Comparison of ENCODE assay signal across 8 cellular contexts in genomic region chr12:68538722-68539614, GRCh38.
A peak's percentile ranks its signal among the peaks of the same experiment; 100 is the strongest.
DNase-seq lines count a peak whose midpoint lies in the region; ATAC-seq and TF ChIP-seq lines count a peak whose summit lies in the region.

No MANE protein-coding gene starts in this region.

- no peaks in the 10 kb centered on the region for H3K36me3 ChIP-seq in CD4-positive, CD25-positive, alpha-beta regulatory T cell (ENCODE audit: control insufficient read depth, insufficient read depth, low read length)

- peak; percentile 48 to 53 for ATAC-seq in CD4-positive, CD25-positive, alpha-beta regulatory T cell (ENCODE audit: low read depth in 2 of 2)
- ATAC-seq in GM18520 (IDR thresholded peaks at IDR 0.05; ENCODE audit: unreplicated experiment), result no peak

- H3K27me3 ChIP-seq in CD4-positive, CD25-positive, alpha-beta regulatory T cell (ENCODE audit: control insufficient read depth, insufficient read depth, low read length), result no peaks in the 10 kb centered on the region

- peak overlapping the region in 3 of 4 donors; percentile 10 to 65 (median 48) for H3K4me3 Mint-ChIP-seq in CD4-positive, CD25-positive, alpha-beta regulatory T cell
- H3K4me3 Mint-ChIP-seq in mesothelial cell of epicardium, result no peak overlapping the region
- peak overlapping the region; percentile 42 for H3K4me3 Mint-ChIP-seq in stimulated activated naive CD8-positive, alpha-beta T cell treated with anti-CD3 and anti-CD28 coated beads, Interleukin-15, Interleukin-2, amounts not matched to agents 100 ng/mL and 50 ng/mL, for 24 hours
- no peak overlapping the region for H3K4me3 Mint-ChIP-seq in type B pancreatic cell

- no peak overlapping the region for H3K27ac Mint-ChIP-seq in CD4-positive, CD25-positive, alpha-beta regulatory T cell
- H3K27ac Mint-ChIP-seq in mesothelial cell of epicardium (peak overlapping the region; percentile 81), type B pancreatic cell (no peak overlapping the region)
- H3K27ac Mint-ChIP-seq in stimulated activated naive CD8-positive, alpha-beta T cell treated with anti-CD3 and anti-CD28 coated beads, Interleukin-15, Interleukin-2, amounts not matched to agents 100 ng/mL and 50 ng/mL, for 24 hours, result peak overlapping the region; percentile 76

- H3K9me3 ChIP-seq in CD4-positive, CD25-positive, alpha-beta regulatory T cell (ENCODE audit: control insufficient read depth in 2 of 2, low read length in 2 of 2), result no peaks in the 10 kb centered on the region

- H3K4me3 ChIP-seq in CD4-positive, CD25-positive, alpha-beta regulatory T cell (ENCODE audit: low read depth, low read length), result peak overlapping the region; percentile 60

- peaks cover 4 to 47% (median 15%) of the 10 kb centered on the region in 4 donors for H3K4me1 Mint-ChIP-seq in CD4-positive, CD25-positive, alpha-beta regulatory T cell
- H3K4me1 Mint-ChIP-seq in mesothelial cell of epicardium, result peaks cover 10% of the 10 kb centered on the region
- H3K4me1 Mint-ChIP-seq in stimulated activated naive CD8-positive, alpha-beta T cell treated with anti-CD3 and anti-CD28 coated beads, Interleukin-15, Interleukin-2, amounts not matched to agents 100 ng/mL and 50 ng/mL, for 24 hours (ENCODE audit: low read depth), result peaks cover 58% of the 10 kb centered on the region
- H3K4me1 Mint-ChIP-seq in type B pancreatic cell (ENCODE audit: unreplicated experiment), result no peaks in the 10 kb centered on the region

- H3K4me1 ChIP-seq in CD4-positive, CD25-positive, alpha-beta regulatory T cell (ENCODE audit: control insufficient read depth, insufficient read depth, low read length, poor library complexity, severe bottlenecking), result peaks cover 15% of the 10 kb centered on the region

- no peak for TF ChIP-seq CTCF in mesothelial cell of epicardium (IDR thresholded peaks at IDR 0.05; ENCODE audit: unreplicated experiment)
- TF ChIP-seq CTCF in type B pancreatic cell (conservative IDR thresholded peaks at IDR 0.05), result no peak

- DNase-seq in CD4-positive, CD25-positive, alpha-beta regulatory T cell, result peak in 2 of 3 donors; percentile 32 to 71
- DNase-seq in HT1080 (ENCODE audit: low read depth), result peak; percentile 15
- DNase-seq in T-helper 22 cell (ENCODE audit: low read depth), result peak; percentile 12
- DNase-seq in central memory CD4-positive, alpha-beta T cell, result peak; percentile 66
- DNase-seq in mesothelial cell of epicardium (ENCODE audit: low spot score in 2 of 2, unreplicated experiment in 2 of 2), result no peak
- no peak for DNase-seq in type B pancreatic cell (ENCODE audit: extremely low spot score, unreplicated experiment)

- peaks cover 0 to 8% (median 0%) of the 10 kb centered on the region in 7 donors for H3K9me3 Mint-ChIP-seq in CD4-positive, CD25-positive, alpha-beta regulatory T cell
- H3K9me3 Mint-ChIP-seq in mesothelial cell of epicardium (peaks cover 8% of the 10 kb centered on the region), type B pancreatic cell (peaks cover 7% of the 10 kb centered on the region)
- H3K9me3 Mint-ChIP-seq in stimulated activated naive CD8-positive, alpha-beta T cell treated with anti-CD3 and anti-CD28 coated beads, Interleukin-15, Interleukin-2, amounts not matched to agents 100 ng/mL and 50 ng/mL, for 24 hours, result no peaks in the 10 kb centered on the region

- peaks cover 5% of the 10 kb centered on the region for H3K36me3 Mint-ChIP-seq in CD4-positive, CD25-positive, alpha-beta regulatory T cell
- H3K36me3 Mint-ChIP-seq in mesothelial cell of epicardium (peaks cover 2% of the 10 kb centered on the region), type B pancreatic cell (no peaks in the 10 kb centered on the region)
- no peaks in the 10 kb centered on the region for H3K36me3 Mint-ChIP-seq in stimulated activated naive CD8-positive, alpha-beta T cell treated with anti-CD3 and anti-CD28 coated beads, Interleukin-15, Interleukin-2, amounts not matched to agents 100 ng/mL and 50 ng/mL, for 24 hours (ENCODE audit: low read depth)

- H3K27me3 Mint-ChIP-seq in CD4-positive, CD25-positive, alpha-beta regulatory T cell, result peaks cover 4% of the 10 kb centered on the region
- H3K27me3 Mint-ChIP-seq in mesothelial cell of epicardium (ENCODE audit: low read depth), result no peaks in the 10 kb centered on the region
- no peaks in the 10 kb centered on the region for H3K27me3 Mint-ChIP-seq in stimulated activated naive CD8-positive, alpha-beta T cell treated with anti-CD3 and anti-CD28 coated beads, Interleukin-15, Interleukin-2, amounts not matched to agents 100 ng/mL and 50 ng/mL, for 24 hours
- H3K27me3 Mint-ChIP-seq in type B pancreatic cell, result no peaks in the 10 kb centered on the region

- H3K27ac ChIP-seq in CD4-positive, CD25-positive, alpha-beta regulatory T cell (ENCODE audit: insufficient read depth, low read length, poor library complexity, severe bottlenecking), result no peak overlapping the region

Comparison
In these comparisons a context has a peak if more than half of its experiments do, and no peak if none do; other contexts are left out.
1. DNase-seq: peak in CD4-positive, CD25-positive, alpha-beta regulatory T cell (2 of 3), HT1080 (single experiment), T-helper 22 cell (single experiment) and central memory CD4-positive, alpha-beta T cell (single experiment); none in mesothelial cell of epicardium (0 of 2) and type B pancreatic cell (single experiment).
2. H3K27ac Mint-ChIP-seq: peak in mesothelial cell of epicardium (single experiment) and stimulated activated naive CD8-positive, alpha-beta T cell treated with anti-CD3 and anti-CD28 coated beads, Interleukin-15, Interleukin-2, amounts not matched to agents 100 ng/mL and 50 ng/mL, for 24 hours (single experiment); none in CD4-positive, CD25-positive, alpha-beta regulatory T cell (0 of 3) and type B pancreatic cell (single experiment).
3. H3K4me3 Mint-ChIP-seq: peak in CD4-positive, CD25-positive, alpha-beta regulatory T cell (3 of 4) and stimulated activated naive CD8-positive, alpha-beta T cell treated with anti-CD3 and anti-CD28 coated beads, Interleukin-15, Interleukin-2, amounts not matched to agents 100 ng/mL and 50 ng/mL, for 24 hours (single experiment); none in mesothelial cell of epicardium (single experiment) and type B pancreatic cell (single experiment).